1 cellular context compared by ENCODE assay signal in genomic region chr6:136969930-136970329, GRCh38.
TF ChIP-seq lines count a peak whose summit lies in the region.

No MANE protein-coding gene starts in this region.

TF ChIP-seq in H1, 55 proteins besides CTCF, POLR2A, EP300 and RAD21:
- no peak for TF ChIP-seq JUND (IDR thresholded peaks at IDR 0.05; ENCODE audit: low read length)
- no peak for TF ChIP-seq KDM4A (IDR thresholded peaks at IDR 0.05; ENCODE audit: low read depth, low read length, severe bottlenecking)
- no peak for TF ChIP-seq SIX5 (IDR thresholded peaks at IDR 0.05; ENCODE audit: low read depth, low read length)
- no peak for TF ChIP-seq SUZ12 (IDR thresholded peaks at IDR 0.05; ENCODE audit: low read length)
- TF ChIP-seq BCL11A (IDR thresholded peaks at IDR 0.05; ENCODE audit: low read depth in 2 of 2, low read length in 2 of 2), result no peak
- TF ChIP-seq NANOG (IDR thresholded peaks at IDR 0.05; ENCODE audit: insufficient read depth, low read depth, low read length, poor library complexity, severe bottlenecking), result no peak
- TF ChIP-seq TCF12 (IDR thresholded peaks at IDR 0.05; ENCODE audit: low read depth, low read length), result no peak
- TF ChIP-seq E2F6 (IDR thresholded peaks at IDR 0.05), result no peak
- TF ChIP-seq RBBP5 (IDR thresholded peaks at IDR 0.05; ENCODE audit: borderline replicate concordance, low read depth, low read length), result no peak
- TF ChIP-seq CTBP2 (IDR thresholded peaks at IDR 0.05; ENCODE audit: borderline replicate concordance, insufficient read depth, insufficient read length, low read length), result no peak
- TF ChIP-seq POLR2AphosphoS5 (IDR thresholded peaks at IDR 0.05; ENCODE audit: low read depth, low read length), result no peak
- TF ChIP-seq SIRT6 (IDR thresholded peaks at IDR 0.05; ENCODE audit: low read length), result no peak
- TF ChIP-seq EGR1 (IDR thresholded peaks at IDR 0.05; ENCODE audit: borderline replicate concordance, low read depth, low read length), result no peak
- TF ChIP-seq FOSL1 (IDR thresholded peaks at IDR 0.05; ENCODE audit: insufficient read depth, low read depth, low read length), result no peak
- no peak for TF ChIP-seq SIN3A (conservative IDR thresholded peaks at IDR 0.05 in 1 of 2, IDR thresholded peaks at IDR 0.05 in 1 of 2; ENCODE audit: low read depth in 1 of 2, low read length in 2 of 2)
- no peak for TF ChIP-seq PHF8 (conservative IDR thresholded peaks at IDR 0.05; ENCODE audit: low read depth, low read length)
